ENCODE assay signal across 1 cellular context in the genomic region with DNA sequence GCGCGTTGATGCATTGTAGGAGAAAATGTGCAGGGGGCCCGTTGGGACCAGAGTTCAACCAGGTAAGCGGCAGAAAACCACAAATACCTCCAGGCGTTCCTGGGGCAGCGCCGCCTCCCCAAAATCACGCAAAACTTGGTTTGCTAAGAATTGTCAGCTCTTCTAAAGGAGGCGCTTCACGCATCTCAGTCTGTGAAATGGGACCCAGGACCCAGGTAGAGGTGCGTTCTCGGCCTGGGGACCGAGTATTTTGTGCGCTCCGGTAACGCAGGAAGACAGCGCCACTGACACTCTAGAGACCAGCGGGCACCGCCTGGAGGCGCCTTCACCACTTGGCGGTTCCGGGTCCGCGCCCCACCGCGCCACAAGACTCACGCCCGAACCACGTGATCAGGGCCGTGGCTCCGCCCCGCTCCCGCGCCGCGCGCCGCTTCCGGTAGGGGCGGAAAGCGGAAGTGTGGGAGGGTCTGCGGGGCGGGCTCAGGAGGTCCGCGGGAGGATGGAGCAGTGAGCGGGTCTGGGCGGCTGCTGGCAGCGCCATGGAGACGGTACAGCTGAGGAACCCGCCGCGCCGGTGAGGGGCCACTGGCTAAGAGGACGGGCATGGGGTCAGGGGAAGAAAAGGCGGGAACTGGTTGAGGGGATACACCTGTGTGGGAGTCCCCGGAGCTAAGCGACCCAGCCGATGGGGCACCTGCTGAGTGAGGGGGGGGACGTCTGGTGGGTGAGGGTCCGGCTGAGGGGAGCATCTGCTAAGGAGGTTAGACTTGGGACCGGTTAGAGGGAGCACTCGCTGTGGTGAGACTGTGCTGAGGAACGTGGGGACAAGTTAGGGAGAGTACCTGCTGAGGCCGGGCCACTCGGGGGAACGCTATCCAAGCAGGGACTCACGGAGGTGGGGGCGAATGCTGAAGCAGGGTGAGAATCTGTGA.
A peak's percentile ranks its signal among the peaks of the same experiment; 100 is the strongest.
TF ChIP-seq lines count a peak whose summit lies in the region.

A gene (plus strand): TSS at position 483 of the 932 bp plus-strand sequence. CDS start 57 bp downstream, at position 540.

TF ChIP-seq in GM12878, 131 proteins besides CTCF, POLR2A, EP300 and RAD21 (continued from another document and continues in another):
- TF ChIP-seq TCF7 (IDR thresholded peaks at IDR 0.05; ENCODE audit: borderline replicate concordance) (no peak), DPF2 (IDR thresholded peaks at IDR 0.05) (peak; percentile 77), NFXL1 (IDR thresholded peaks at IDR 0.05; ENCODE audit: borderline replicate concordance) (no peak), MYC (IDR thresholded peaks at IDR 0.05; ENCODE audit: insufficient read depth, insufficient read length, insufficient replicate concordance, low read length, severe bottlenecking) (peak; percentile 51), ZNF24 (IDR thresholded peaks at IDR 0.05) (no peak), HDGF (IDR thresholded peaks at IDR 0.05) (0 out of 2 replicates have a peak, but pooled peaks have one; percentile 66), HDAC6 (IDR thresholded peaks at IDR 0.05; ENCODE audit: unreplicated experiment) (no peak), IRF4 (IDR thresholded peaks at IDR 0.05; ENCODE audit: low read depth, low read length) (no peak), SP1 (IDR thresholded peaks at IDR 0.05; ENCODE audit: low read depth, low read length) (peak; percentile 49), RCOR1 (conservative IDR thresholded peaks at IDR 0.05; ENCODE audit: low read depth, low read length) (no peak), SMARCA5 (IDR thresholded peaks at IDR 0.05) (peak; percentile 51; the same call in 1 of the 2 replicates), ZBED1 (IDR thresholded peaks at IDR 0.05; ENCODE audit: borderline replicate concordance) (no peak; the same call in 1 of the 2 replicates), EGR1 (IDR thresholded peaks at IDR 0.05; ENCODE audit: borderline replicate concordance in 1 of 2, low read depth in 2 of 2, low read length in 2 of 2) (peak in 1 of 2 experiments; percentile 79; a peak in 2 of 3 replicates), NR2F1 (conservative IDR thresholded peaks at IDR 0.05) (no peak; the same call in 1 of the 2 replicates), BMI1 (IDR thresholded peaks at IDR 0.05; ENCODE audit: borderline replicate concordance) (no peak), ZNF384 (IDR thresholded peaks at IDR 0.05; ENCODE audit: borderline replicate concordance, low read depth, low read length) (no peak; the same call in 1 of the 2 replicates), CHD1 (IDR thresholded peaks at IDR 0.05; ENCODE audit: low read depth, low read length) (no peak), YBX1 (IDR thresholded peaks at IDR 0.05) (no peak), ETV6 (conservative IDR thresholded peaks at IDR 0.05 in 1 of 2, IDR thresholded peaks at IDR 0.05 in 1 of 2; ENCODE audit: borderline replicate concordance in 1 of 2, low read depth in 1 of 2) (peak in 1 of 2 experiments; percentile 62; a peak in 1 of 4 replicates), RB1 (IDR thresholded peaks at IDR 0.05; ENCODE audit: borderline replicate concordance) (peak; percentile 96; the same call in 1 of the 2 replicates), ATF7 (IDR thresholded peaks at IDR 0.05; ENCODE audit: low read depth) (no peak), MTA2 (IDR thresholded peaks at IDR 0.05; ENCODE audit: low read depth) (0 out of 2 replicates have a peak, but pooled peaks have one; percentile 17), FOXK2 (IDR thresholded peaks at IDR 0.05) (no peak), MXI1 (IDR thresholded peaks at IDR 0.05; ENCODE audit: low read depth, low read length) (no peak; the same call in 1 of the 2 replicates), ASH2L (IDR thresholded peaks at IDR 0.05; ENCODE audit: borderline replicate concordance, low read depth) (no peak), BRCA1 (IDR thresholded peaks at IDR 0.05; ENCODE audit: low read depth, low read length) (no peak), SREBF2 (IDR thresholded peaks at IDR 0.05; ENCODE audit: low read length) (no peak), BHLHE40 (IDR thresholded peaks at IDR 0.05; ENCODE audit: borderline replicate concordance in 1 of 2, low read depth in 2 of 2, low read length in 1 of 2) (peak; percentile 89 to 94), WRNIP1 (IDR thresholded peaks at IDR 0.05; ENCODE audit: borderline replicate concordance, low read depth, low read length) (no peak)
- TF ChIP-seq, protein P1, sequence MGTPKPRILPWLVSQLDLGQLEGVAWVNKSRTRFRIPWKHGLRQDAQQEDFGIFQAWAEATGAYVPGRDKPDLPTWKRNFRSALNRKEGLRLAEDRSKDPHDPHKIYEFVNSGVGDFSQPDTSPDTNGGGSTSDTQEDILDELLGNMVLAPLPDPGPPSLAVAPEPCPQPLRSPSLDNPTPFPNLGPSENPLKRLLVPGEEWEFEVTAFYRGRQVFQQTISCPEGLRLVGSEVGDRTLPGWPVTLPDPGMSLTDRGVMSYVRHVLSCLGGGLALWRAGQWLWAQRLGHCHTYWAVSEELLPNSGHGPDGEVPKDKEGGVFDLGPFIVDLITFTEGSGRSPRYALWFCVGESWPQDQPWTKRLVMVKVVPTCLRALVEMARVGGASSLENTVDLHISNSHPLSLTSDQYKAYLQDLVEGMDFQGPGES (IDR thresholded peaks at IDR 0.05): no peak
- TF ChIP-seq, protein P2, sequence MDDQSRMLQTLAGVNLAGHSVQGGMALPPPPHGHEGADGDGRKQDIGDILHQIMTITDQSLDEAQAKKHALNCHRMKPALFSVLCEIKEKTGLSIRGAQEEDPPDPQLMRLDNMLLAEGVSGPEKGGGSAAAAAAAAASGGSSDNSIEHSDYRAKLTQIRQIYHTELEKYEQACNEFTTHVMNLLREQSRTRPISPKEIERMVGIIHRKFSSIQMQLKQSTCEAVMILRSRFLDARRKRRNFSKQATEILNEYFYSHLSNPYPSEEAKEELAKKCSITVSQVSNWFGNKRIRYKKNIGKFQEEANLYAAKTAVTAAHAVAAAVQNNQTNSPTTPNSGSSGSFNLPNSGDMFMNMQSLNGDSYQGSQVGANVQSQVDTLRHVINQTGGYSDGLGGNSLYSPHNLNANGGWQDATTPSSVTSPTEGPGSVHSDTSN (IDR thresholded peaks at IDR 0.05; ENCODE audit: insufficient replicate concordance, low read depth, low read length): no peak
- TF ChIP-seq, protein P3, sequence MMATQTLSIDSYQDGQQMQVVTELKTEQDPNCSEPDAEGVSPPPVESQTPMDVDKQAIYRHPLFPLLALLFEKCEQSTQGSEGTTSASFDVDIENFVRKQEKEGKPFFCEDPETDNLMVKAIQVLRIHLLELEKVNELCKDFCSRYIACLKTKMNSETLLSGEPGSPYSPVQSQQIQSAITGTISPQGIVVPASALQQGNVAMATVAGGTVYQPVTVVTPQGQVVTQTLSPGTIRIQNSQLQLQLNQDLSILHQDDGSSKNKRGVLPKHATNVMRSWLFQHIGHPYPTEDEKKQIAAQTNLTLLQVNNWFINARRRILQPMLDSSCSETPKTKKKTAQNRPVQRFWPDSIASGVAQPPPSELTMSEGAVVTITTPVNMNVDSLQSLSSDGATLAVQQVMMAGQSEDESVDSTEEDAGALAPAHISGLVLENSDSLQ (IDR thresholded peaks at IDR 0.05): peak; percentile 19; the same call in 1 of the 2 replicates
- TF ChIP-seq, protein P4, sequence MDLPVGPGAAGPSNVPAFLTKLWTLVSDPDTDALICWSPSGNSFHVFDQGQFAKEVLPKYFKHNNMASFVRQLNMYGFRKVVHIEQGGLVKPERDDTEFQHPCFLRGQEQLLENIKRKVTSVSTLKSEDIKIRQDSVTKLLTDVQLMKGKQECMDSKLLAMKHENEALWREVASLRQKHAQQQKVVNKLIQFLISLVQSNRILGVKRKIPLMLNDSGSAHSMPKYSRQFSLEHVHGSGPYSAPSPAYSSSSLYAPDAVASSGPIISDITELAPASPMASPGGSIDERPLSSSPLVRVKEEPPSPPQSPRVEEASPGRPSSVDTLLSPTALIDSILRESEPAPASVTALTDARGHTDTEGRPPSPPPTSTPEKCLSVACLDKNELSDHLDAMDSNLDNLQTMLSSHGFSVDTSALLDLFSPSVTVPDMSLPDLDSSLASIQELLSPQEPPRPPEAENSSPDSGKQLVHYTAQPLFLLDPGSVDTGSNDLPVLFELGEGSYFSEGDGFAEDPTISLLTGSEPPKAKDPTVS (IDR thresholded peaks at IDR 0.05; ENCODE audit: low read depth, low read length): no peak
- TF ChIP-seq, protein P5, sequence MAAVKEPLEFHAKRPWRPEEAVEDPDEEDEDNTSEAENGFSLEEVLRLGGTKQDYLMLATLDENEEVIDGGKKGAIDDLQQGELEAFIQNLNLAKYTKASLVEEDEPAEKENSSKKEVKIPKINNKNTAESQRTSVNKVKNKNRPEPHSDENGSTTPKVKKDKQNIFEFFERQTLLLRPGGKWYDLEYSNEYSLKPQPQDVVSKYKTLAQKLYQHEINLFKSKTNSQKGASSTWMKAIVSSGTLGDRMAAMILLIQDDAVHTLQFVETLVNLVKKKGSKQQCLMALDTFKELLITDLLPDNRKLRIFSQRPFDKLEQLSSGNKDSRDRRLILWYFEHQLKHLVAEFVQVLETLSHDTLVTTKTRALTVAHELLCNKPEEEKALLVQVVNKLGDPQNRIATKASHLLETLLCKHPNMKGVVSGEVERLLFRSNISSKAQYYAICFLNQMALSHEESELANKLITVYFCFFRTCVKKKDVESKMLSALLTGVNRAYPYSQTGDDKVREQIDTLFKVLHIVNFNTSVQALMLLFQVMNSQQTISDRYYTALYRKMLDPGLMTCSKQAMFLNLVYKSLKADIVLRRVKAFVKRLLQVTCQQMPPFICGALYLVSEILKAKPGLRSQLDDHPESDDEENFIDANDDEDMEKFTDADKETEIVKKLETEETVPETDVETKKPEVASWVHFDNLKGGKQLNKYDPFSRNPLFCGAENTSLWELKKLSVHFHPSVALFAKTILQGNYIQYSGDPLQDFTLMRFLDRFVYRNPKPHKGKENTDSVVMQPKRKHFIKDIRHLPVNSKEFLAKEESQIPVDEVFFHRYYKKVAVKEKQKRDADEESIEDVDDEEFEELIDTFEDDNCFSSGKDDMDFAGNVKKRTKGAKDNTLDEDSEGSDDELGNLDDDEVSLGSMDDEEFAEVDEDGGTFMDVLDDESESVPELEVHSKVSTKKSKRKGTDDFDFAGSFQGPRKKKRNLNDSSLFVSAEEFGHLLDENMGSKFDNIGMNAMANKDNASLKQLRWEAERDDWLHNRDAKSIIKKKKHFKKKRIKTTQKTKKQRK (IDR thresholded peaks at IDR 0.05; ENCODE audit: low read depth, low read length): no peak
- TF ChIP-seq, protein P6, sequence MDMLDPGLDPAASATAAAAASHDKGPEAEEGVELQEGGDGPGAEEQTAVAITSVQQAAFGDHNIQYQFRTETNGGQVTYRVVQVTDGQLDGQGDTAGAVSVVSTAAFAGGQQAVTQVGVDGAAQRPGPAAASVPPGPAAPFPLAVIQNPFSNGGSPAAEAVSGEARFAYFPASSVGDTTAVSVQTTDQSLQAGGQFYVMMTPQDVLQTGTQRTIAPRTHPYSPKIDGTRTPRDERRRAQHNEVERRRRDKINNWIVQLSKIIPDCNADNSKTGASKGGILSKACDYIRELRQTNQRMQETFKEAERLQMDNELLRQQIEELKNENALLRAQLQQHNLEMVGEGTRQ (IDR thresholded peaks at IDR 0.05; ENCODE audit: borderline replicate concordance, low read depth, low read length): peak; percentile 75
- TF ChIP-seq, protein P7, sequence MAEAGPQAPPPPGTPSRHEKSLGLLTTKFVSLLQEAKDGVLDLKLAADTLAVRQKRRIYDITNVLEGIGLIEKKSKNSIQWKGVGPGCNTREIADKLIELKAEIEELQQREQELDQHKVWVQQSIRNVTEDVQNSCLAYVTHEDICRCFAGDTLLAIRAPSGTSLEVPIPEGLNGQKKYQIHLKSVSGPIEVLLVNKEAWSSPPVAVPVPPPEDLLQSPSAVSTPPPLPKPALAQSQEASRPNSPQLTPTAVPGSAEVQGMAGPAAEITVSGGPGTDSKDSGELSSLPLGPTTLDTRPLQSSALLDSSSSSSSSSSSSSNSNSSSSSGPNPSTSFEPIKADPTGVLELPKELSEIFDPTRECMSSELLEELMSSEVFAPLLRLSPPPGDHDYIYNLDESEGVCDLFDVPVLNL (IDR thresholded peaks at IDR 0.05; ENCODE audit: low read depth, low read length): no peak
- TF ChIP-seq, protein P8, sequence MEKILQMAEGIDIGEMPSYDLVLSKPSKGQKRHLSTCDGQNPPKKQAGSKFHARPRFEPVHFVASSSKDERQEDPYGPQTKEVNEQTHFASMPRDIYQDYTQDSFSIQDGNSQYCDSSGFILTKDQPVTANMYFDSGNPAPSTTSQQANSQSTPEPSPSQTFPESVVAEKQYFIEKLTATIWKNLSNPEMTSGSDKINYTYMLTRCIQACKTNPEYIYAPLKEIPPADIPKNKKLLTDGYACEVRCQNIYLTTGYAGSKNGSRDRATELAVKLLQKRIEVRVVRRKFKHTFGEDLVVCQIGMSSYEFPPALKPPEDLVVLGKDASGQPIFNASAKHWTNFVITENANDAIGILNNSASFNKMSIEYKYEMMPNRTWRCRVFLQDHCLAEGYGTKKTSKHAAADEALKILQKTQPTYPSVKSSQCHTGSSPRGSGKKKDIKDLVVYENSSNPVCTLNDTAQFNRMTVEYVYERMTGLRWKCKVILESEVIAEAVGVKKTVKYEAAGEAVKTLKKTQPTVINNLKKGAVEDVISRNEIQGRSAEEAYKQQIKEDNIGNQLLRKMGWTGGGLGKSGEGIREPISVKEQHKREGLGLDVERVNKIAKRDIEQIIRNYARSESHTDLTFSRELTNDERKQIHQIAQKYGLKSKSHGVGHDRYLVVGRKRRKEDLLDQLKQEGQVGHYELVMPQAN (conservative IDR thresholded peaks at IDR 0.05): peak; percentile 73
- TF ChIP-seq, protein P9, sequence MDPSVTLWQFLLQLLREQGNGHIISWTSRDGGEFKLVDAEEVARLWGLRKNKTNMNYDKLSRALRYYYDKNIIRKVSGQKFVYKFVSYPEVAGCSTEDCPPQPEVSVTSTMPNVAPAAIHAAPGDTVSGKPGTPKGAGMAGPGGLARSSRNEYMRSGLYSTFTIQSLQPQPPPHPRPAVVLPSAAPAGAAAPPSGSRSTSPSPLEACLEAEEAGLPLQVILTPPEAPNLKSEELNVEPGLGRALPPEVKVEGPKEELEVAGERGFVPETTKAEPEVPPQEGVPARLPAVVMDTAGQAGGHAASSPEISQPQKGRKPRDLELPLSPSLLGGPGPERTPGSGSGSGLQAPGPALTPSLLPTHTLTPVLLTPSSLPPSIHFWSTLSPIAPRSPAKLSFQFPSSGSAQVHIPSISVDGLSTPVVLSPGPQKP (IDR thresholded peaks at IDR 0.05; ENCODE audit: low read depth, low read length): peak; percentile 94
- TF ChIP-seq, protein P10, sequence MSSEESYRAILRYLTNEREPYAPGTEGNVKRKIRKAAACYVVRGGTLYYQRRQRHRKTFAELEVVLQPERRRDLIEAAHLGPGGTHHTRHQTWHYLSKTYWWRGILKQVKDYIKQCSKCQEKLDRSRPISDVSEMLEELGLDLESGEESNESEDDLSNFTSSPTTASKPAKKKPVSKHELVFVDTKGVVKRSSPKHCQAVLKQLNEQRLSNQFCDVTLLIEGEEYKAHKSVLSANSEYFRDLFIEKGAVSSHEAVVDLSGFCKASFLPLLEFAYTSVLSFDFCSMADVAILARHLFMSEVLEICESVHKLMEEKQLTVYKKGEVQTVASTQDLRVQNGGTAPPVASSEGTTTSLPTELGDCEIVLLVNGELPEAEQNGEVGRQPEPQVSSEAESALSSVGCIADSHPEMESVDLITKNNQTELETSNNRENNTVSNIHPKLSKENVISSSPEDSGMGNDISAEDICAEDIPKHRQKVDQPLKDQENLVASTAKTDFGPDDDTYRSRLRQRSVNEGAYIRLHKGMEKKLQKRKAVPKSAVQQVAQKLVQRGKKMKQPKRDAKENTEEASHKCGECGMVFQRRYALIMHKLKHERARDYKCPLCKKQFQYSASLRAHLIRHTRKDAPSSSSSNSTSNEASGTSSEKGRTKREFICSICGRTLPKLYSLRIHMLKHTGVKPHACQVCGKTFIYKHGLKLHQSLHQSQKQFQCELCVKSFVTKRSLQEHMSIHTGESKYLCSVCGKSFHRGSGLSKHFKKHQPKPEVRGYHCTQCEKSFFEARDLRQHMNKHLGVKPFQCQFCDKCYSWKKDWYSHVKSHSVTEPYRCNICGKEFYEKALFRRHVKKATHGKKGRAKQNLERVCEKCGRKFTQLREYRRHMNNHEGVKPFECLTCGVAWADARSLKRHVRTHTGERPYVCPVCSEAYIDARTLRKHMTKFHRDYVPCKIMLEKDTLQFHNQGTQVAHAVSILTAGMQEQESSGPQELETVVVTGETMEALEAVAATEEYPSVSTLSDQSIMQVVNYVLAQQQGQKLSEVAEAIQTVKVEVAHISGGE (CRISPR knock-in tag; IDR thresholded peaks at IDR 0.05): no peak
